Comparison of ENCODE assay signal across 9 cellular contexts in genomic region chr17:45408611-45409421, GRCh38. TPM values are rescaled to one million over a fixed set of nuclear protein-coding genes. Genes with fewer than 3 reads are reported as not detected.
DNase-seq lines count a peak whose midpoint lies in the region; ATAC-seq and TF ChIP-seq lines count a peak whose summit lies in the region.
"Had no signal": no experiment of that assay in that cellular context is flagged by ENCODE, and none has a peak within 500 bp of the region (broad histone marks: within the 10 kb centered on the region; RNA-seq: fewer than 3 reads in every experiment).

No MANE protein-coding gene starts in this region.

- H3K9me3 Mint-ChIP-seq in CD4-positive, CD25-positive, alpha-beta regulatory T cell, result no peaks in the 10 kb centered on the region
- H3K9me3 Mint-ChIP-seq in brain, result no peaks in the 10 kb centered on the region
- peaks cover 0 to 2% (median 0%) of the 10 kb centered on the region in 11 donors for H3K9me3 Mint-ChIP-seq in naive thymus-derived CD4-positive, alpha-beta T cell

- no peak overlapping the region for H3K18ac ChIP-seq in mesenchymal stem cell (ENCODE audit: low read depth in 1 of 2, low read length in 2 of 2)

- H3K36me3 Mint-ChIP-seq in CD4-positive, CD25-positive, alpha-beta regulatory T cell, result peaks cover 17% of the 10 kb centered on the region
- no peaks in the 10 kb centered on the region for H3K36me3 Mint-ChIP-seq in brain
- H3K36me3 Mint-ChIP-seq in naive thymus-derived CD4-positive, alpha-beta T cell, result peaks cover 3 to 14% (median 9%) of the 10 kb centered on the region in 5 donors

- H3K4me3 Mint-ChIP-seq in CD4-positive, CD25-positive, alpha-beta regulatory T cell, result peak overlapping the region; percentile 96 to 100 (median 99)
- no peak overlapping the region for H3K4me3 Mint-ChIP-seq in brain
- peak overlapping the region; percentile 97 to 100 (median 99) for H3K4me3 Mint-ChIP-seq in naive thymus-derived CD4-positive, alpha-beta T cell

- no peak for TF ChIP-seq CTCF in brain (conservative IDR thresholded peaks at IDR 0.05)

- H3K9ac ChIP-seq in mesenchymal stem cell (ENCODE audit: low read length), result no peak overlapping the region

- no peak overlapping the region for H2BK5ac ChIP-seq in mesenchymal stem cell (ENCODE audit: low read depth, low read length, poor library complexity, severe bottlenecking)

- peaks cover 2% of the 10 kb centered on the region for H3K79me1 ChIP-seq in mesenchymal stem cell (replicated peaks; ENCODE audit: low read length, poor library complexity, severe bottlenecking)

- H2AK5ac ChIP-seq in mesenchymal stem cell (ENCODE audit: low read length, severe bottlenecking), result no peak overlapping the region

- no peak overlapping the region for H3K4ac ChIP-seq in mesenchymal stem cell (ENCODE audit: low read depth in 1 of 2, low read length in 2 of 2)

- CTCF ChIA-PET in naive thymus-derived CD4-positive, alpha-beta T cell (lab: Charles Lee), result interaction anchor here (0.7 to 1.9 kb wide), 7 partner anchors 16 to 273 kb away, joined by 3 to 5 read pairs (median 4); partner anchors contain the start of gene ACBD4

- H2AFZ ChIP-seq in mesenchymal stem cell (ENCODE audit: low read depth, low read length), result no peak overlapping the region

- peaks cover 50% of the 10 kb centered on the region for H3K4me1 ChIP-seq in CD4-positive, CD25-positive, alpha-beta regulatory T cell (ENCODE audit: control insufficient read depth, insufficient read depth, low read length, poor library complexity, severe bottlenecking)
- H3K4me1 ChIP-seq in naive thymus-derived CD4-positive, alpha-beta T cell (ENCODE audit: control insufficient read depth in 2 of 2, insufficient read depth in 2 of 2, low read length in 2 of 2), result peaks cover 29 to 45% of the 10 kb centered on the region in 2 donors
- H3K4me1 ChIP-seq in mesenchymal stem cell (ENCODE audit: control insufficient read depth, insufficient read depth, low read depth, low read length), result peaks cover 29% of the 10 kb centered on the region

- peak overlapping the region; percentile 99 to 100 (median 99) for H3K27ac Mint-ChIP-seq in CD4-positive, CD25-positive, alpha-beta regulatory T cell
- peak overlapping the region in 3 of 5 experiments; percentile 37 to 48 (median 39) for H3K27ac Mint-ChIP-seq in brain
- peak overlapping the region; percentile 96 to 99 (median 99) for H3K27ac Mint-ChIP-seq in naive thymus-derived CD4-positive, alpha-beta T cell

- H3K27me3 ChIP-seq in CD4-positive, CD25-positive, alpha-beta regulatory T cell (ENCODE audit: control insufficient read depth, insufficient read depth, low read length), result no peaks in the 10 kb centered on the region
- no peaks in the 10 kb centered on the region for H3K27me3 ChIP-seq in naive thymus-derived CD4-positive, alpha-beta T cell (ENCODE audit: control insufficient read depth in 2 of 2, insufficient read depth in 2 of 2, low read length in 2 of 2)
- no peaks in the 10 kb centered on the region for H3K27me3 ChIP-seq in mesenchymal stem cell (ENCODE audit: control insufficient read depth in 1 of 2, insufficient read depth in 1 of 2, low read length in 2 of 2)

- H3K4me3 ChIP-seq in CD4-positive, CD25-positive, alpha-beta regulatory T cell (ENCODE audit: low read depth, low read length), result peak overlapping the region; percentile 87
- peak overlapping the region; percentile 79 for H3K4me3 ChIP-seq in Jurkat, Clone E6-1 (ENCODE audit: low read length)
- peak overlapping the region; percentile 96 for H3K4me3 ChIP-seq in naive thymus-derived CD4-positive, alpha-beta T cell (ENCODE audit: low read length)
- no peak overlapping the region for H3K4me3 ChIP-seq in mesenchymal stem cell (ENCODE audit: insufficient read depth in 1 of 2, low read depth in 1 of 2, low read length in 2 of 2)

- DNase-seq in CD4-positive, CD25-positive, alpha-beta regulatory T cell, result no peak
- DNase-seq in Jurkat, Clone E6-1 (ENCODE audit: low read depth, low spot score), result no peak
- no peak for DNase-seq in naive thymus-derived CD4-positive, alpha-beta T cell
- DNase-seq in stimulated activated CD4-positive, alpha-beta T cell treated with anti-CD3 and anti-CD28 coated beads, Interleukin-4, amount 100 ng/mL, for 4 hours, result no peak
- DNase-seq in mesenchymal stem cell (no peak), cortex of kidney (lab: John Stamatoyannopoulos, UW) (no peak)
- DNase-seq: DMS79 had no signal

- peaks cover 0 to 61% (median 38%) of the 10 kb centered on the region in 4 donors for H3K4me1 Mint-ChIP-seq in CD4-positive, CD25-positive, alpha-beta regulatory T cell
- peaks cover 21% of the 10 kb centered on the region for H3K4me1 Mint-ChIP-seq in brain
- peaks cover 35 to 61% (median 56%) of the 10 kb centered on the region in 7 donors for H3K4me1 Mint-ChIP-seq in naive thymus-derived CD4-positive, alpha-beta T cell

- H3K27ac ChIP-seq in CD4-positive, CD25-positive, alpha-beta regulatory T cell (ENCODE audit: insufficient read depth, low read length, poor library complexity, severe bottlenecking), result peak overlapping the region; percentile 79
- peak overlapping the region; percentile 94 for H3K27ac ChIP-seq in naive thymus-derived CD4-positive, alpha-beta T cell (ENCODE audit: low read depth, low read length)
- H3K27ac ChIP-seq in mesenchymal stem cell (ENCODE audit: low read length, poor library complexity, severe bottlenecking), result no peak overlapping the region

- H3K4me2 ChIP-seq in mesenchymal stem cell (ENCODE audit: low read length, poor library complexity, severe bottlenecking), result no peak overlapping the region

- no peak overlapping the region for H3K23ac ChIP-seq in mesenchymal stem cell (ENCODE audit: low read length in 2 of 2)

- no peaks in the 10 kb centered on the region for H3K9me3 ChIP-seq in CD4-positive, CD25-positive, alpha-beta regulatory T cell (ENCODE audit: control insufficient read depth in 2 of 2, low read length in 2 of 2)
- H3K9me3 ChIP-seq in naive thymus-derived CD4-positive, alpha-beta T cell (ENCODE audit: control insufficient read depth in 2 of 3, low read length in 3 of 3), result no peaks in the 10 kb centered on the region
- no peaks in the 10 kb centered on the region for H3K9me3 ChIP-seq in mesenchymal stem cell (ENCODE audit: control insufficient read depth, low read length)

- H2BK12ac ChIP-seq in mesenchymal stem cell (ENCODE audit: low read length in 2 of 2), result no peak overlapping the region

- H3K27me3 Mint-ChIP-seq in CD4-positive, CD25-positive, alpha-beta regulatory T cell, result no peaks in the 10 kb centered on the region
- peaks cover 25% of the 10 kb centered on the region for H3K27me3 Mint-ChIP-seq in brain
- no peaks in the 10 kb centered on the region for H3K27me3 Mint-ChIP-seq in naive thymus-derived CD4-positive, alpha-beta T cell

- ATAC-seq in CD4-positive, CD25-positive, alpha-beta regulatory T cell (ENCODE audit: low read depth in 2 of 2), result no peak
- ATAC-seq in naive thymus-derived CD4-positive, alpha-beta T cell, result no peak
- ATAC-seq in GM19035 (IDR thresholded peaks at IDR 0.05; ENCODE audit: unreplicated experiment), result no peak

- no peak overlapping the region for H2BK15ac ChIP-seq in mesenchymal stem cell (ENCODE audit: low read depth, poor library complexity, severe bottlenecking)

- intact Hi-C loops in naive thymus-derived CD4-positive, alpha-beta T cell (cut with micrococcal nuclease), result no loop called here

- no peak overlapping the region for H3K14ac ChIP-seq in mesenchymal stem cell (ENCODE audit: low read length in 2 of 2)

- H4K91ac ChIP-seq in mesenchymal stem cell (ENCODE audit: low read length), result no peak overlapping the region

- POLR2A ChIA-PET in naive thymus-derived CD4-positive, alpha-beta T cell (lab: Charles Lee), result interaction anchor here (0.6 to 1.7 kb wide), 5 partner anchors 21 to 182 kb away, joined by 3 to 6 read pairs (median 4); partner anchors contain the start of gene MAP3K14

- no peak overlapping the region for H2BK120ac ChIP-seq in mesenchymal stem cell (ENCODE audit: low read depth, low read length)

- no peak overlapping the region for H4K8ac ChIP-seq in mesenchymal stem cell (ENCODE audit: low read length)

- WGBS in mesenchymal stem cell, result 65% methylated on average over 10 of the region's 11 CpGs

- peaks cover 26% of the 10 kb centered on the region for H3K36me3 ChIP-seq in CD4-positive, CD25-positive, alpha-beta regulatory T cell (ENCODE audit: control insufficient read depth, insufficient read depth, low read length)
- peaks cover 7 to 33% (median 10%) of the 10 kb centered on the region in 3 experiments for H3K36me3 ChIP-seq in naive thymus-derived CD4-positive, alpha-beta T cell (ENCODE audit: control insufficient read depth in 2 of 3, insufficient read depth in 3 of 3, low read length in 3 of 3)
- peaks cover 3 to 10% of the 10 kb centered on the region in 2 experiments for H3K36me3 ChIP-seq in mesenchymal stem cell (ENCODE audit: control insufficient read depth in 1 of 2, insufficient read depth in 2 of 2, low read depth in 1 of 2, low read length in 2 of 2)

RNA-seq across cellular contexts. Expression of gene ARHGAP27, which starts 23.9 kb away (rescaled TPM):
- total RNA-seq in CD4-positive, CD25-positive, alpha-beta regulatory T cell, result 78.5 TPM
- 10 to 100 TPM; 23.9 to 27.7 (median 25.6) TPM for polyA plus RNA-seq in CD4-positive, CD25-positive, alpha-beta regulatory T cell
- polyA plus RNA-seq in Jurkat, Clone E6-1 (2012; ENCODE audit: insufficient read depth, insufficient read length), result 35.7 TPM
- polyA plus RNA-seq in brain (ENCODE audit: insufficient read depth, low read depth, low replicate concordance), result 2.3 TPM
- total RNA-seq in naive thymus-derived CD4-positive, alpha-beta T cell, result 100 to 1,000 TPM in 3 of 5 experiments, 10 to 100 TPM in 2; 53.4 to 126 (median 109) TPM
- polyA plus RNA-seq in naive thymus-derived CD4-positive, alpha-beta T cell, result 10 to 100 TPM; 20.1 to 38.9 TPM
- 0.75 TPM for polyA plus RNA-seq in mesenchymal stem cell (2013, experiment 1 of 2)
- 0.51 TPM for polyA plus RNA-seq in mesenchymal stem cell (2013, experiment 2 of 2)

Comparison
In these comparisons a context has a peak if more than half of its experiments do, and no peak if none do; other contexts are left out.
1. H3K4me3 ChIP-seq: peak in CD4-positive, CD25-positive, alpha-beta regulatory T cell (single experiment), Jurkat, Clone E6-1 (single experiment) and naive thymus-derived CD4-positive, alpha-beta T cell (single experiment); none in mesenchymal stem cell (0 of 2).
2. H3K27ac Mint-ChIP-seq: peak in every context shown above with its lines; median percentile 99 in CD4-positive, CD25-positive, alpha-beta regulatory T cell; 99 in naive thymus-derived CD4-positive, alpha-beta T cell; 39 in brain.
3. H3K4me3 Mint-ChIP-seq: peak in CD4-positive, CD25-positive, alpha-beta regulatory T cell (4 of 4) and naive thymus-derived CD4-positive, alpha-beta T cell (10 of 10); none in brain (0 of 5).